In genomic region chr6:166886773-166887172, GRCh38 we compare ENCODE assay signal across 2 cellular contexts.
DNase-seq lines count a peak whose midpoint lies in the region; ATAC-seq, FAIRE-seq and TF ChIP-seq lines count a peak whose summit lies in the region.
"Not testable (repeated sequence)": the region's sequence is repeated elsewhere in the genome, so short reads cannot be mapped to it uniquely, and the experiment has no call there.

No MANE protein-coding gene starts in this region.

- WGBS in K562 (ENCODE audit: insufficient coverage, low coverage, missing lambda C conversion rate), result 2% methylated on average over 4 of the region's 4 CpGs

- H3K9me1 ChIP-seq in K562 (ENCODE audit: control insufficient read depth, insufficient read depth, low read length), result not testable (repeated sequence)

- not testable (repeated sequence) for TF ChIP-seq RAD21 in K562 (CRISPR knock-in tag; conservative IDR thresholded peaks at IDR 0.05 in 1 of 2, IDR thresholded peaks at IDR 0.05 in 1 of 2)

- not testable (repeated sequence) for H3K27me3 Mint-ChIP-seq in activated CD4-positive, alpha-beta T cell treated with anti-CD3 and anti-CD28 coated beads, Interleukin-2, amount 10 ng/mL, durations not matched to agents 24 days and 14 days

- peaks cover 12% of the 10 kb centered on the region for H3K9me3 Mint-ChIP-seq in activated CD4-positive, alpha-beta T cell treated with anti-CD3 and anti-CD28 coated beads, Interleukin-2, amount 10 ng/mL, durations not matched to agents 24 days and 14 days

- not testable (repeated sequence) for TF ChIP-seq CTCF in K562 (IDR thresholded peaks at IDR 0.05 in 2 of 3, conservative IDR thresholded peaks at IDR 0.05 in 1 of 3; ENCODE audit: insufficient read depth in 2 of 3, low read depth in 1 of 3, low read length in 3 of 3)

- not testable (repeated sequence) for TF ChIP-seq EP300 in K562 (IDR thresholded peaks at IDR 0.05; ENCODE audit: low read length)

- H3K4me3 ChIP-seq in K562, result not testable (repeated sequence)

- intact Hi-C loops in activated CD4-positive, alpha-beta T cell treated with anti-CD3 and anti-CD28 coated beads, Interleukin-2, amount 10 ng/mL, durations not matched to agents 24 days and 14 days (cut with micrococcal nuclease); K562 (cut with micrococcal nuclease): not testable (repeated sequence)

- not testable (repeated sequence) for H3K4me1 ChIP-seq in K562 (replicated peaks in 1 of 2; ENCODE audit: control insufficient read depth in 2 of 2, insufficient read depth in 2 of 2, low read length in 2 of 2)

- H2AFZ ChIP-seq in K562 (ENCODE audit: low read depth, low read length), result not testable (repeated sequence)

- H3K27ac ChIP-seq in K562 (ENCODE audit: extremely low read depth, low read depth, low read length), result not testable (repeated sequence)

- not testable (repeated sequence) for H3K27me3 ChIP-seq in K562 (ENCODE audit: control insufficient read depth in 2 of 2, insufficient read depth in 2 of 2, low read length in 2 of 2)

- not testable (repeated sequence) for H3K79me2 ChIP-seq in K562 (ENCODE audit: control insufficient read depth, insufficient read depth, low read length)

- not testable (repeated sequence) for H3K4me3 Mint-ChIP-seq in activated CD4-positive, alpha-beta T cell treated with anti-CD3 and anti-CD28 coated beads, Interleukin-2, amount 10 ng/mL, durations not matched to agents 24 days and 14 days

- not testable (repeated sequence) for ATAC-seq in K562

- not testable (repeated sequence) for H3K4me2 ChIP-seq in K562 (ENCODE audit: insufficient read depth, low read length)

- H3K9me3 ChIP-seq in K562 (replicated peaks; ENCODE audit: control insufficient read depth, insufficient read depth, low read depth, low read length), result not testable (repeated sequence)

- not testable (repeated sequence) for H3K27ac Mint-ChIP-seq in activated CD4-positive, alpha-beta T cell treated with anti-CD3 and anti-CD28 coated beads, Interleukin-2, amount 10 ng/mL, durations not matched to agents 24 days and 14 days

- not testable (repeated sequence) for H3K9ac ChIP-seq in K562 (ENCODE audit: insufficient read depth in 1 of 2, low read depth in 2 of 2, low read length in 2 of 2)

- not testable (repeated sequence) for H3K36me3 ChIP-seq in K562 (ENCODE audit: control insufficient read depth, insufficient read depth, low read length)

- not testable (repeated sequence) for H4K20me1 ChIP-seq in K562 (replicated peaks; ENCODE audit: control insufficient read depth, insufficient read depth, low read length)

- in situ Hi-C loops in K562 (cut with MboI), result not testable (repeated sequence)

- not testable (repeated sequence) for TF ChIP-seq POLR2A in K562 (conservative IDR thresholded peaks at IDR 0.05)

- POLR2A ChIA-PET in K562 (lab: Yijun Ruan, JAX), result not testable (repeated sequence)

- peaks cover 10% of the 10 kb centered on the region for H3K36me3 Mint-ChIP-seq in activated CD4-positive, alpha-beta T cell treated with anti-CD3 and anti-CD28 coated beads, Interleukin-2, amount 10 ng/mL, durations not matched to agents 24 days and 14 days (ENCODE audit: low read depth)

- DNase-seq in activated CD4-positive, alpha-beta T cell treated with anti-CD3 and anti-CD28 coated beads, Interleukin-2, amount 10 ng/mL, durations not matched to agents 24 days and 14 days, result peak; percentile 10
- DNase-seq in K562 (ENCODE audit: extremely low read depth in 1 of 4, low spot score in 3 of 4), result not testable (repeated sequence)

- BruUV-seq in K562 (replicated peaks; lab: Mats Ljungman, UMichigan), result not testable (repeated sequence)

- CTCF ChIA-PET in K562 (lab: Yijun Ruan, JAX; ENCODE audit: low intra/inter-chr PET ratio), result not testable (repeated sequence)

- H3K4me1 Mint-ChIP-seq in activated CD4-positive, alpha-beta T cell treated with anti-CD3 and anti-CD28 coated beads, Interleukin-2, amount 10 ng/mL, durations not matched to agents 24 days and 14 days, result not testable (repeated sequence)

- FAIRE-seq in K562 (lab: Jason Lieb, UNC), result not testable (repeated sequence)

TF ChIP-seq in K562, 482 proteins besides CTCF, POLR2A, EP300 and RAD21:
- TF ChIP-seq ZNF507 (tag; conservative IDR thresholded peaks at IDR 0.05) (peak; percentile 95), ZNF354B (CRISPR knock-in tag; IDR thresholded peaks at IDR 0.05) (peak; percentile 15; the same call in 1 of the 2 replicates)
